25 cellular contexts compared by ENCODE assay signal in the genomic region with DNA sequence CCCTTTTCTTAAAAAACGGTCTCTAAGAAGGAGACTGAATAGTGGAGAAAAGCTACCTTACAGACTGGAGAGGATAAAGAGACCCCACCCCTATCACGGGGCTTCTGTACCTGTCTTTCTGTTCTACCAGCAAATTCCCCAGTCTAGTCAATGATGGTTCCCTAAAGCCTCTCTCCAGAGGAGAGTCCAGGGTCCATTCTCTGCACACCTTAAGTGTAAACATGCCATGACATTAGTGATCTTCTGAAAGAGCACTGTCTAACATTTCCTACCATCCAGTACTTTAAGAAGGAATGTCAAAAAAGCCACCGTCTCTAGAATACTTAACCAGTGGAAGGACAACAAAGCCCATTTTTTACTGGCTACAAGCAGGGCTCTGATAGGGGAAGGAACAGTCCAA.
"Had no signal": no experiment of that assay in that cellular context is flagged by ENCODE, and none has a peak within 500 bp of the region (broad histone marks: within the 10 kb centered on the region; RNA-seq: fewer than 3 reads in every experiment).

No MANE protein-coding gene starts in this region.

- H3K79me2 ChIP-seq: parathyroid adenoma had no signal

- H2AFZ ChIP-seq: neural progenitor cell, parathyroid adenoma had no signal

- ATAC-seq: effector memory CD8-positive, alpha-beta T cell; left lung; natural killer cell; stimulated activated memory B cell treated with anti-CD40 and anti-IgM and Interleukin-4, amounts not matched to agents 10 μg/mL and 1 μg/mL and 100 μg/mL, for 72 hours; stimulated activated naive CD8-positive, alpha-beta T cell treated with anti-CD3 and anti-CD28 coated beads, Interleukin-15, Interleukin-2, amounts not matched to agents 100 U/mL and 50 U/mL, for 24 hours had no signal

- H3K36me3 ChIP-seq: prostate gland, uterus had no signal

- H3K27ac ChIP-seq: esophagus squamous epithelium, left lung, neural progenitor cell, parathyroid adenoma, prostate gland, right atrium auricular region, sigmoid colon, spleen, testis, tibial nerve, upper lobe of left lung, uterus had no signal

- H3K27me3 ChIP-seq: esophagus squamous epithelium, left lung, neural progenitor cell, right atrium auricular region, sigmoid colon, spleen, testis, tibial nerve, upper lobe of left lung, uterus had no signal

- H3K9me3 Mint-ChIP-seq: effector memory CD8-positive, alpha-beta T cell; natural killer cell; neural progenitor cell; stimulated activated memory B cell treated with anti-CD40 and anti-IgM and Interleukin-4, amounts not matched to agents 10 μg/mL and 1 μg/mL and 100 μg/mL, for 72 hours had no signal

- H3K27me3 Mint-ChIP-seq: effector memory CD8-positive, alpha-beta T cell; stimulated activated memory B cell treated with anti-CD40 and anti-IgM and Interleukin-4, amounts not matched to agents 10 μg/mL and 1 μg/mL and 100 μg/mL, for 72 hours had no signal

- H3K27ac Mint-ChIP-seq: natural killer cell; neural progenitor cell; stimulated activated memory B cell treated with anti-CD40 and anti-IgM and Interleukin-4, amounts not matched to agents 10 μg/mL and 1 μg/mL and 100 μg/mL, for 72 hours had no signal

- H3K4me3 ChIP-seq: esophagus squamous epithelium, left lung, neural progenitor cell, prostate gland, right atrium auricular region, sigmoid colon, spleen, testis, tibial nerve, upper lobe of left lung, uterus had no signal

- H3K4me1 Mint-ChIP-seq: natural killer cell, neural progenitor cell had no signal

- H3K4me2 ChIP-seq: neural progenitor cell had no signal

- FAIRE-seq: keratinocyte had no signal

- DNase-seq: cerebellar nuclear complex; cortex of kidney; effector memory CD8-positive, alpha-beta T cell; erythroblast; esophagus squamous epithelium; foreskin melanocyte; left lung; mesendoderm; midbrain; natural killer cell; sigmoid colon; spleen; stimulated activated CD4-positive, alpha-beta T cell treated with anti-CD3 and anti-CD28 coated beads, Interleukin-4, amount 100 ng/mL, for 4 hours; stimulated activated naive CD8-positive, alpha-beta T cell treated with anti-CD3 and anti-CD28 coated beads, Interleukin-15, Interleukin-2, amounts not matched to agents 100 U/mL and 50 U/mL, for 24 hours; substantia nigra; testis; upper lobe of left lung; uterus had no signal

- H3K4me1 ChIP-seq: esophagus squamous epithelium, parathyroid adenoma, prostate gland, right atrium auricular region, sigmoid colon, testis, tibial nerve, upper lobe of left lung, uterus had no signal

- H3K9me3 ChIP-seq: esophagus squamous epithelium, left lung, prostate gland, right atrium auricular region, sigmoid colon, spleen, testis, tibial nerve, upper lobe of left lung, uterus had no signal

- H3K9ac ChIP-seq: neural progenitor cell, parathyroid adenoma had no signal

- H3K4me3 Mint-ChIP-seq: effector memory CD8-positive, alpha-beta T cell; natural killer cell; neural progenitor cell; stimulated activated memory B cell treated with anti-CD40 and anti-IgM and Interleukin-4, amounts not matched to agents 10 μg/mL and 1 μg/mL and 100 μg/mL, for 72 hours had no signal
